Comparison of ENCODE assay signal across 1 cellular context in the genomic region with DNA sequence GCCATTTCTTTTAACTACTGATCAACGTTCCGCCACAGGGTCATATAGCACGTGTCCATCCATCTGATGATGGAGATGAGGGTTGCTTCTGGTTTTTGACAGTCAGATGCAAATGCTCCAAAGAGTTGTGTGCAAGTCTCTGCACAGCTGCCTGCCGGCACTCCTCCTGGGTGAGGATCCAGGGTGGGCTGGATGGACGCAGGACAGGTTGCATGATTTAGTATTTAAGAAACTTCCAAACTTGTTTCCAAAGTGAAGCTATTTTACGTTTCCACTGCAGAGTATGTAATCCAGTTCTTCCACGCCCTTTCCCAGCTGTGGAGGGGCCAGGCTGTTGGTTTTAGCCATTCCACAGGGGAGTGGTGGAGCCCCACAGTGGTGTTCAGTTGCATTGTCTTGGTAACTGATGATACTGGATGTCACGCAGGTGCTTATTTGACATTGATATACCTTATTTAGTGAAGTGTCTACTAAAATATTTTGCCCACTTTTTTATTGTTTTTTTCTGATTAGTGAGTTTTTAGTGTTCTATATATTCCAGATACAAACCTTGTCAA.
TF ChIP-seq lines count a peak whose summit lies in the region.

No MANE protein-coding gene starts in this region.

TF ChIP-seq in H1, 55 proteins besides CTCF, POLR2A, EP300 and RAD21:
- TF ChIP-seq TAF1 (IDR thresholded peaks at IDR 0.05; ENCODE audit: low read depth, low read length) (no peak), KDM5A (IDR thresholded peaks at IDR 0.05; ENCODE audit: low read length) (no peak), ZNF274 (IDR thresholded peaks at IDR 0.05; ENCODE audit: borderline replicate concordance, extremely low read depth, low read length) (no peak), BCL11A (IDR thresholded peaks at IDR 0.05; ENCODE audit: low read depth in 2 of 2, low read length in 2 of 2) (no peak), NRF1 (IDR thresholded peaks at IDR 0.05; ENCODE audit: low read depth, low read length) (no peak), TCF12 (IDR thresholded peaks at IDR 0.05; ENCODE audit: low read depth, low read length) (no peak), SIN3A (conservative IDR thresholded peaks at IDR 0.05 in 1 of 2, IDR thresholded peaks at IDR 0.05 in 1 of 2; ENCODE audit: low read depth in 1 of 2, low read length in 2 of 2) (no peak), SP1 (IDR thresholded peaks at IDR 0.05; ENCODE audit: low read depth, low read length) (no peak)
TF ChIP-seq in H1: peak in this region for 0.
